1 cellular context compared by ENCODE assay signal in genomic region chr5:168359820-168360460, GRCh38.
TF ChIP-seq lines count a peak whose summit lies in the region.

No MANE protein-coding gene starts in this region.

TF ChIP-seq in HCT116, 20 proteins besides CTCF, POLR2A, EP300 and RAD21 (continued from another document):
- no peak for TF ChIP-seq REST (IDR thresholded peaks at IDR 0.05; ENCODE audit: low read depth)
- TF ChIP-seq ZFX (IDR thresholded peaks at IDR 0.05) = no peak
- TF ChIP-seq EGR1 (IDR thresholded peaks at IDR 0.05; ENCODE audit: low read depth) = no peak
- TF ChIP-seq SRF (IDR thresholded peaks at IDR 0.05; ENCODE audit: low read depth) = no peak
- no peak for TF ChIP-seq EZH2phosphoT487 (IDR thresholded peaks at IDR 0.05; ENCODE audit: borderline replicate concordance)
- peak; percentile 80 for TF ChIP-seq SP1 (IDR thresholded peaks at IDR 0.05; ENCODE audit: low read depth)
- no peak for TF ChIP-seq TCF7L2 (IDR thresholded peaks at IDR 0.05; ENCODE audit: borderline replicate concordance, extremely low read depth, insufficient read depth, insufficient read length)
- TF ChIP-seq FOSL1 (IDR thresholded peaks at IDR 0.05; ENCODE audit: low read depth) = peak; percentile 54; the same call in 1 of the 2 replicates
- TF ChIP-seq POLR2AphosphoS5 (IDR thresholded peaks at IDR 0.05; ENCODE audit: low read depth, low read length) = no peak
- TF ChIP-seq ZBTB33 (IDR thresholded peaks at IDR 0.05; ENCODE audit: extremely low read depth, insufficient replicate concordance, low read length) = no peak
- peak; percentile 61 for TF ChIP-seq JUND (IDR thresholded peaks at IDR 0.05)
- no peak for TF ChIP-seq ZNF274 (IDR thresholded peaks at IDR 0.05; ENCODE audit: low read depth, low read length)
- TF ChIP-seq ELF1 (IDR thresholded peaks at IDR 0.05; ENCODE audit: borderline replicate concordance, low read depth) = no peak
- no peak; the same call in 1 of the 2 replicates for TF ChIP-seq CBX3 (IDR thresholded peaks at IDR 0.05; ENCODE audit: low read depth)
